ENCODE assay signal across 1 cellular context in genomic region chr18:4878480-4878879, GRCh38.
TF ChIP-seq lines count a peak whose summit lies in the region.

No MANE protein-coding gene starts in this region.

TF ChIP-seq in WTC11, 78 proteins besides CTCF, POLR2A, EP300 and RAD21 (continued from another document):
- TF ChIP-seq ZBTB43 (CRISPR knock-in tag; IDR thresholded peaks at IDR 0.05) (no peak), MYBL2 (CRISPR knock-in tag; IDR thresholded peaks at IDR 0.05) (no peak)
